1 cellular context compared by ENCODE assay signal in genomic region chr6:157514659-157515496, GRCh38.
TF ChIP-seq lines count a peak whose summit lies in the region.

No MANE protein-coding gene starts in this region.

TF ChIP-seq in HepG2, 621 proteins besides CTCF, POLR2A, EP300 and RAD21 (continued from another document and continues in another):
- TF ChIP-seq KLF15 (CRISPR knock-in tag; IDR thresholded peaks at IDR 0.05; ENCODE audit: borderline replicate concordance) (no peak), ZNF784 (CRISPR knock-in tag; IDR thresholded peaks at IDR 0.05; ENCODE audit: borderline replicate concordance) (no peak), KDM3A (CRISPR knock-in tag; IDR thresholded peaks at IDR 0.05; ENCODE audit: low read depth) (no peak), ARNT2 (CRISPR knock-in tag; IDR thresholded peaks at IDR 0.05; ENCODE audit: low read depth) (peak; percentile 51; the same call in 1 of the 2 replicates), CCAR2 (optimal IDR thresholded peaks at IDR 0.05; ENCODE audit: low read depth, low read length) (no peak), ZNF512B (CRISPR knock-in tag; IDR thresholded peaks at IDR 0.05; ENCODE audit: borderline replicate concordance) (no peak), USF2 (IDR thresholded peaks at IDR 0.05; ENCODE audit: low read depth, low read length) (no peak), USF2 (CRISPR knock-in tag; IDR thresholded peaks at IDR 0.05; ENCODE audit: borderline replicate concordance) (no peak), ZMAT3 (CRISPR knock-in tag; conservative IDR thresholded peaks at IDR 0.05) (0 out of 2 replicates have a peak, but pooled peaks have one; percentile 50), STAT6 (CRISPR knock-in tag; IDR thresholded peaks at IDR 0.05; ENCODE audit: borderline replicate concordance) (no peak), PREB (CRISPR knock-in tag; IDR thresholded peaks at IDR 0.05) (no peak), ATF3 (CRISPR knock-in tag; IDR thresholded peaks at IDR 0.05) (peak; percentile 82), CREBL2 (CRISPR knock-in tag; IDR thresholded peaks at IDR 0.05; ENCODE audit: borderline replicate concordance) (no peak), ZNF543 (CRISPR knock-in tag; IDR thresholded peaks at IDR 0.05) (no peak), ZNF136 (CRISPR knock-in tag; IDR thresholded peaks at IDR 0.05; ENCODE audit: low read depth) (no peak), ISL2 (CRISPR knock-in tag; IDR thresholded peaks at IDR 0.05) (no peak), AHDC1 (CRISPR knock-in tag; IDR thresholded peaks at IDR 0.05; ENCODE audit: borderline replicate concordance) (no peak), ZNF609 (CRISPR knock-in tag; IDR thresholded peaks at IDR 0.05; ENCODE audit: borderline replicate concordance) (no peak), ATAD3A (CRISPR knock-in tag; IDR thresholded peaks at IDR 0.05) (no peak), FOXA3 (CRISPR knock-in tag; IDR thresholded peaks at IDR 0.05) (peak; percentile 55; the same call in 1 of the 2 replicates), ZNF101 (CRISPR knock-in tag; IDR thresholded peaks at IDR 0.05; ENCODE audit: borderline replicate concordance, low read depth) (no peak), ARNT (IDR thresholded peaks at IDR 0.05) (no peak), TOPORS (CRISPR knock-in tag; IDR thresholded peaks at IDR 0.05) (no peak), ZNF564 (CRISPR knock-in tag; IDR thresholded peaks at IDR 0.05) (no peak; the same call in 1 of the 2 replicates), KLF13 (CRISPR knock-in tag; IDR thresholded peaks at IDR 0.05) (no peak), ZFP1 (CRISPR knock-in tag; IDR thresholded peaks at IDR 0.05) (no peak), BCLAF1 (IDR thresholded peaks at IDR 0.05) (no peak), CBFB (CRISPR knock-in tag; IDR thresholded peaks at IDR 0.05) (no peak)
